Comparison of ENCODE assay signal across 8 cellular contexts in genomic region chr6:110949679-110950285, GRCh38. TPM values are rescaled to one million over a fixed set of nuclear protein-coding genes. Genes with fewer than 3 reads are reported as not detected.
DNase-seq lines count a peak whose midpoint lies in the region; ATAC-seq, FAIRE-seq and TF ChIP-seq lines count a peak whose summit lies in the region.

No MANE protein-coding gene starts in this region.

- no peak overlapping the region for H3K23ac ChIP-seq in mesendoderm (ENCODE audit: low read length)

- H3K27ac Mint-ChIP-seq in Calu3 (ENCODE audit: unreplicated experiment): no peak overlapping the region

- 26 to 30% methylated on average over 8 of the region's 8 CpGs for WGBS in body of pancreas, 2 donors
- no CpG with 5 or more reads among the region's 8 CpGs for WGBS in mesendoderm (ENCODE audit: extremely low coverage, insufficient coverage, low lambda C conversion rate)

- no peak for TF ChIP-seq POLR2A in body of pancreas (IDR thresholded peaks at IDR 0.05)

- H3K9me3 Mint-ChIP-seq in Calu3 (ENCODE audit: low read depth, unreplicated experiment): no peaks in the 10 kb centered on the region

- no peaks in the 10 kb centered on the region for H3K27me3 ChIP-seq in body of pancreas
- no peaks in the 10 kb centered on the region for H3K27me3 ChIP-seq in mesendoderm (ENCODE audit: insufficient read depth, low read length, poor library complexity)

- H3K4me3 Mint-ChIP-seq in Calu3 (ENCODE audit: low read depth, unreplicated experiment): no peak overlapping the region

- no peak overlapping the region for H3K9ac ChIP-seq in mesendoderm (ENCODE audit: low read length)

- H3K4me1 ChIP-seq in body of pancreas (peaks cover 4% of the 10 kb centered on the region), mesendoderm (ENCODE audit: control insufficient read depth, low read depth, low read length) (no peaks in the 10 kb centered on the region)

- H3K79me2 ChIP-seq in mesendoderm (ENCODE audit: control insufficient read depth, insufficient read depth, low read length): no peaks in the 10 kb centered on the region

- peaks cover 34% of the 10 kb centered on the region for H3K4me1 Mint-ChIP-seq in Calu3 (ENCODE audit: low read depth, unreplicated experiment)

- H2BK5ac ChIP-seq in mesendoderm (ENCODE audit: low read length): no peak overlapping the region

- no peak overlapping the region for H3K4me3 ChIP-seq in LNCaP clone FGC (ENCODE audit: low read depth, low read length)
- no peak overlapping the region for H3K4me3 ChIP-seq in body of pancreas
- no peak overlapping the region for H3K4me3 ChIP-seq in mesendoderm (ENCODE audit: low read length)

- H3K4ac ChIP-seq in mesendoderm (ENCODE audit: low read depth, low read length): peak overlapping the region; percentile 16

- no TSS peak for BruUV-seq in Calu3 (replicated peaks; lab: Mats Ljungman, UMichigan)

- H2AK5ac ChIP-seq in mesendoderm (ENCODE audit: low read length): no peak overlapping the region

- ATAC-seq in body of pancreas (no peak), HG03521 (IDR thresholded peaks at IDR 0.05; ENCODE audit: unreplicated experiment) (no peak), HG02852 (IDR thresholded peaks at IDR 0.05; ENCODE audit: unreplicated experiment) (no peak)

- TF ChIP-seq CTCF in Calu3 (IDR thresholded peaks at IDR 0.05; ENCODE audit: unreplicated experiment): peak; percentile 47
- peak; percentile 41; the same call in 1 of the 2 replicates for TF ChIP-seq CTCF in LNCaP clone FGC (IDR thresholded peaks at IDR 0.05; ENCODE audit: control insufficient read depth, extremely low read depth, insufficient read depth)
- peak; percentile 19 to 76 (median 53) for TF ChIP-seq CTCF in body of pancreas (IDR thresholded peaks at IDR 0.05)

- H3K4me2 ChIP-seq in mesendoderm (ENCODE audit: low read length): no peak overlapping the region

- CTCF ChIA-PET in Calu3 (lab: Charles Lee): interaction anchor here (0.6 to 0.8 kb wide), 5 partner anchors 9 to 414 kb away, joined by 3 to 5 read pairs (median 4); partner anchors contain the start of gene GTF3C6

- no peaks in the 10 kb centered on the region for H3K36me3 Mint-ChIP-seq in Calu3 (ENCODE audit: insufficient read depth, unreplicated experiment)

- H3K9me3 ChIP-seq in body of pancreas: no peaks in the 10 kb centered on the region

- DNase-seq in Calu3: no peak
- DNase-seq in LNCaP clone FGC (ENCODE audit: low read depth): no peak
- DNase-seq in body of pancreas: no peak
- no peak for DNase-seq in mesendoderm
- DNase-seq in urothelium cell line (ENCODE audit: low spot score): no peak
- DNase-seq in glomerular visceral epithelial cell (ENCODE audit: extremely low spot score): no peak

- no peak for FAIRE-seq in urothelium cell line (lab: Jason Lieb, UNC)

- H3K27me3 Mint-ChIP-seq in Calu3 (ENCODE audit: unreplicated experiment): no peaks in the 10 kb centered on the region

- H2BK120ac ChIP-seq in mesendoderm (ENCODE audit: low read depth, low read length): no peak overlapping the region

- H3K18ac ChIP-seq in mesendoderm (ENCODE audit: low read length): no peak overlapping the region

- H4K8ac ChIP-seq in mesendoderm (ENCODE audit: low read depth, low read length): no peak overlapping the region

- H3K27ac ChIP-seq in body of pancreas: no peak overlapping the region
- no peak overlapping the region for H3K27ac ChIP-seq in mesendoderm (ENCODE audit: low read depth, low read length)

- H4K5ac ChIP-seq in mesendoderm (ENCODE audit: low read length): no peak overlapping the region

- H3K36me3 ChIP-seq in body of pancreas (replicated peaks in 1 of 2; ENCODE audit: insufficient read depth in 1 of 2, low read depth in 2 of 2): no peaks in the 10 kb centered on the region
- H3K36me3 ChIP-seq in mesendoderm (ENCODE audit: control insufficient read depth, insufficient read depth, low read length): no peaks in the 10 kb centered on the region

- H3K79me1 ChIP-seq in mesendoderm (ENCODE audit: low read length): no peaks in the 10 kb centered on the region

- H3K56ac ChIP-seq in mesendoderm (ENCODE audit: low read length): no peak overlapping the region

- H2BK15ac ChIP-seq in mesendoderm (replicated peaks; ENCODE audit: low read depth): no peak overlapping the region

- intact Hi-C loops in Calu3 (cut with micrococcal nuclease; ENCODE audit: unreplicated experiment): loop anchor here (1.0 to 5.0 kb wide), 3 partner anchors 267 to 421 kb away; no protein-coding TSS in a partner anchor
- intact Hi-C loops in body of pancreas (cut with DNase I): loop anchor here (5.0 kb wide), 2 partner anchors 267 to 417 kb away; no protein-coding TSS in a partner anchor

RNA-seq across cellular contexts. Expression of gene GTF3C6, which starts 8.7 kb away (rescaled TPM):
- total RNA-seq in Calu3 (2022): 67.1 and 69.6 TPM in 2 replicates
- total RNA-seq in body of pancreas: 10 to 100 TPM; 14.3 to 31.0 TPM
- polyA plus RNA-seq in mesendoderm (2013, experiment 1 of 2): 155 TPM
- 146 TPM for polyA plus RNA-seq in mesendoderm (2013, experiment 2 of 2)

RNA-seq across cellular contexts. Expression of gene RPF2, which starts 32.1 kb away (rescaled TPM):
- total RNA-seq in Calu3 (2022) (43.7 and 45.7 TPM in 2 replicates), body of pancreas (10 to 100 TPM in 1 of 2 donors, 1 to 10 TPM in 1; 5.3 to 22.8 TPM)
- polyA plus RNA-seq in mesendoderm (2013, experiment 1 of 2): 101 TPM
- 102 TPM for polyA plus RNA-seq in mesendoderm (2013, experiment 2 of 2)
